In genomic region chr2:101205521-101205998, GRCh38 we compare ENCODE assay signal across 8 cellular contexts. TPM values are rescaled to one million over a fixed set of nuclear protein-coding genes. Genes with fewer than 3 reads are reported as not detected.
A peak's percentile ranks its signal among the peaks of the same experiment; 100 is the strongest.
DNase-seq lines count a peak whose midpoint lies in the region; ATAC-seq and TF ChIP-seq lines count a peak whose summit lies in the region.

No MANE protein-coding gene starts in this region.

- ATAC-seq in upper lobe of left lung (ENCODE audit: low FRiP score in 2 of 2) (peak; percentile 74 to 95), HG02588 (IDR thresholded peaks at IDR 0.05; ENCODE audit: unreplicated experiment) (no peak)

- H4K20me1 ChIP-seq in OCI-LY3 (ENCODE audit: insufficient read depth, low read length), result no peaks in the 10 kb centered on the region

- whole genome bisulfite sequencing in upper lobe of left lung, 2 donors, result 39 to 41% methylated on average over 10 of the region's 10 CpGs

- peak; percentile 60 for TF ChIP-seq CTCF in OCI-LY3 (IDR thresholded peaks at IDR 0.05; ENCODE audit: low read depth, low read length)
- peak; percentile 67 for TF ChIP-seq CTCF in fibroblast of mammary gland (conservative IDR thresholded peaks at IDR 0.05; ENCODE audit: control insufficient read depth, insufficient read depth, low read depth, low read length)
- peak; percentile 54 to 68 (median 58) for TF ChIP-seq CTCF in nephron (IDR thresholded peaks at IDR 0.05; ENCODE audit: unreplicated experiment in 3 of 3)
- TF ChIP-seq CTCF in upper lobe of left lung (IDR thresholded peaks at IDR 0.05), result peak in 5 of 6 experiments; percentile 35 to 52 (median 43)

- TF ChIP-seq POLR2A in upper lobe of left lung (IDR thresholded peaks at IDR 0.05), result no peak

- TF ChIP-seq EP300 in upper lobe of left lung (IDR thresholded peaks at IDR 0.05), result no peak

- peak overlapping the region in 3 of 4 donors; percentile 65 to 85 (median 80) for H3K4me3 Mint-ChIP-seq in IgD-negative memory B cell
- peak overlapping the region; percentile 46 for H3K4me3 Mint-ChIP-seq in activated T-cell treated with anti-CD3 and anti-CD28 coated beads, Interleukin-2, amount 50 U/mL, for 24 hours
- H3K4me3 Mint-ChIP-seq in nephron, result peak overlapping the region in 2 of 3 experiments; percentile 37 to 78

- H3K36me3 Mint-ChIP-seq in IgD-negative memory B cell (no peaks in the 10 kb centered on the region), nephron (ENCODE audit: low read depth) (peaks cover 6% of the 10 kb centered on the region)
- H3K36me3 Mint-ChIP-seq in activated T-cell treated with anti-CD3 and anti-CD28 coated beads, Interleukin-2, amount 50 U/mL, for 24 hours (ENCODE audit: low read depth), result no peaks in the 10 kb centered on the region

- peak overlapping the region; percentile 57 for H3K4me2 ChIP-seq in OCI-LY3 (ENCODE audit: low read length)

- no peak overlapping the region for H3K9ac ChIP-seq in OCI-LY3 (ENCODE audit: low read length)

- H2AFZ ChIP-seq in OCI-LY3 (ENCODE audit: low read depth, low read length), result peak overlapping the region; percentile 69; the same call in 1 of the 2 replicates

- no peaks in the 10 kb centered on the region for H3K4me1 ChIP-seq in OCI-LY3 (ENCODE audit: low read length)
- H3K4me1 ChIP-seq in upper lobe of left lung, result peaks cover 0 to 4% (median 2%) of the 10 kb centered on the region in 4 donors

- H3K27me3 Mint-ChIP-seq in IgD-negative memory B cell (peaks cover 2% of the 10 kb centered on the region), nephron (ENCODE audit: low read depth) (no peaks in the 10 kb centered on the region)
- H3K27me3 Mint-ChIP-seq in activated T-cell treated with anti-CD3 and anti-CD28 coated beads, Interleukin-2, amount 50 U/mL, for 24 hours, result no peaks in the 10 kb centered on the region

- peaks cover 0 to 9% (median 5%) of the 10 kb centered on the region in 3 donors for H3K9me3 Mint-ChIP-seq in IgD-negative memory B cell
- peaks cover 4% of the 10 kb centered on the region for H3K9me3 Mint-ChIP-seq in activated T-cell treated with anti-CD3 and anti-CD28 coated beads, Interleukin-2, amount 50 U/mL, for 24 hours
- H3K9me3 Mint-ChIP-seq in nephron, result peaks cover 15% of the 10 kb centered on the region

- DNase-seq in DMS79 (lab: John Stamatoyannopoulos, UW), result peak; percentile 60
- peak; percentile 40 for DNase-seq in activated T-cell treated with anti-CD3 and anti-CD28 coated beads, Interleukin-2, amount 50 U/mL, for 24 hours
- DNase-seq in fibroblast of mammary gland (ENCODE audit: low read depth), result peak; percentile 89
- peak; percentile 43 to 62 for DNase-seq in upper lobe of left lung

- no peaks in the 10 kb centered on the region for H3K79me2 ChIP-seq in OCI-LY3 (ENCODE audit: low read length)

- H3K36me3 ChIP-seq in OCI-LY3 (replicated peaks; ENCODE audit: low read depth, low read length) (no peaks in the 10 kb centered on the region), upper lobe of left lung (no peaks in the 10 kb centered on the region)

- H3K27ac ChIP-seq in OCI-LY3 (ENCODE audit: low read length) (no peak overlapping the region), upper lobe of left lung (no peak overlapping the region)

- H3K27ac Mint-ChIP-seq in IgD-negative memory B cell (no peak overlapping the region), nephron (peak overlapping the region in 2 of 3 experiments; percentile 69 to 80)
- H3K27ac Mint-ChIP-seq in activated T-cell treated with anti-CD3 and anti-CD28 coated beads, Interleukin-2, amount 50 U/mL, for 24 hours, result peak overlapping the region; percentile 79

- H3K9me3 ChIP-seq in OCI-LY3 (ENCODE audit: insufficient read depth, low read length), result no peaks in the 10 kb centered on the region
- peaks cover 0 to 3% (median 0%) of the 10 kb centered on the region in 4 donors for H3K9me3 ChIP-seq in upper lobe of left lung

- peaks cover 4% of the 10 kb centered on the region for H3K27me3 ChIP-seq in OCI-LY3 (ENCODE audit: low read depth, low read length)
- no peaks in the 10 kb centered on the region for H3K27me3 ChIP-seq in upper lobe of left lung

- H3K4me1 Mint-ChIP-seq in IgD-negative memory B cell (peaks cover 0 to 4% (median 0%) of the 10 kb centered on the region in 3 donors), nephron (peaks cover 9% of the 10 kb centered on the region)
- peaks cover 11% of the 10 kb centered on the region for H3K4me1 Mint-ChIP-seq in activated T-cell treated with anti-CD3 and anti-CD28 coated beads, Interleukin-2, amount 50 U/mL, for 24 hours (ENCODE audit: low read depth)

- H3K4me3 ChIP-seq in OCI-LY3 (ENCODE audit: low read length) (peak overlapping the region; percentile 56; the same call in 1 of the 2 replicates), fibroblast of mammary gland (ENCODE audit: control insufficient read depth, low read depth, low read length) (peak overlapping the region; percentile 22), upper lobe of left lung (peak overlapping the region in 2 of 4 donors; percentile 25 to 33)

RNA-seq across cellular contexts. Expression of gene CNOT11, which starts 47.1 kb away (rescaled TPM):
- 46.8 TPM for polyA plus RNA-seq in IgD-negative memory B cell
- total RNA-seq in upper lobe of left lung, result 10 to 100 TPM; 15.9 to 49.1 (median 30.4) TPM

RNA-seq across cellular contexts. Expression of gene TBC1D8, which starts 54.4 kb away (rescaled TPM):
- 0.78 TPM for polyA plus RNA-seq in IgD-negative memory B cell
- 100 to 1,000 TPM in 1 of 6 donors, 10 to 100 TPM in 5; 21.0 to 133 (median 56.8) TPM for total RNA-seq in upper lobe of left lung

Comparison
In these comparisons a context has a peak if more than half of its experiments do, and no peak if none do; other contexts are left out.
1. H3K27ac Mint-ChIP-seq: peak in activated T-cell treated with anti-CD3 and anti-CD28 coated beads, Interleukin-2, amount 50 U/mL, for 24 hours (single experiment) and nephron (2 of 3); none in IgD-negative memory B cell (0 of 3).
2. Peak in every context shown above with its lines, with median percentiles within 50 percentile points of each other: DNase-seq, H3K4me3 Mint-ChIP-seq and CTCF ChIP-seq.